In genomic region chrX:6262959-6263358, GRCh38 we compare ENCODE assay signal across 27 cellular contexts.
"Had no signal": no experiment of that assay in that cellular context is flagged by ENCODE, and none has a peak within 500 bp of the region (broad histone marks: within the 10 kb centered on the region; RNA-seq: fewer than 3 reads in every experiment).

No MANE protein-coding gene starts in this region.

- ATAC-seq: stimulated activated effector memory CD8-positive, alpha-beta T cell treated with anti-CD3 and anti-CD28 coated beads, Interleukin-12 subunit alpha, Interleukin-12 subunit beta, amount 100 ng/mL, for 72 hours; stimulated activated memory B cell treated with anti-CD40 and anti-IgM and Interleukin-4, amounts not matched to agents 10 μg/mL and 1 μg/mL and 100 μg/mL, for 72 hours; stimulated activated naive CD8-positive, alpha-beta T cell treated with anti-CD3 and anti-CD28 coated beads, Interleukin-15, amount 100 ng/mL, for 72 hours; stimulated activated naive CD8-positive, alpha-beta T cell treated with anti-CD3 and anti-CD28 coated beads, Interleukin-15, Interleukin-2, amounts not matched to agents 100 U/mL and 50 U/mL, for 24 hours; upper lobe of right lung had no signal

- H3K4me1 ChIP-seq: stomach, suprapubic skin, testis, thyroid gland, tibial artery, tibial nerve, transverse colon, upper lobe of left lung, upper lobe of right lung, uterus, vagina had no signal

- H3K4me3 ChIP-seq: stomach, suprapubic skin, testis, thoracic aorta, thyroid gland, tibial artery, tibial nerve, transverse colon, upper lobe of left lung, upper lobe of right lung, uterus, vagina had no signal

- FAIRE-seq: urothelium cell line had no signal

- H3K36me3 ChIP-seq: stomach, suprapubic skin, thoracic aorta, thyroid gland, tibial artery, tibial nerve, transverse colon, upper lobe of left lung, upper lobe of right lung, uterus, vagina had no signal

- DNase-seq: stimulated activated CD4-positive, alpha-beta T cell treated with anti-CD3 and anti-CD28 coated beads, Interleukin-2, amount 100 ng/mL, for 48 hours; stimulated activated CD4-positive, alpha-beta T cell treated with anti-CD3 and anti-CD28 coated beads, Interleukin-4, amount 100 ng/mL, for 1 hour; stimulated activated CD4-positive, alpha-beta T cell treated with anti-CD3 and anti-CD28 coated beads, Interleukin-4, amount 100 ng/mL, for 24 hours; stimulated activated CD4-positive, alpha-beta T cell treated with anti-CD3 and anti-CD28 coated beads, Interleukin-4, amount 100 ng/mL, for 4 hours; stimulated activated CD8-positive, alpha-beta memory T cell treated with anti-CD3 and anti-CD28 coated beads, Interleukin-4, amount 100 ng/mL, for 48 hours; stimulated activated naive B cell treated with anti-CD40 and anti-IgM and Interleukin-4, amounts not matched to agents 10 μg/mL and 1 μg/mL and 100 μg/mL, for 72 hours; stimulated activated naive CD4-positive, alpha-beta T cell; stimulated activated naive CD4-positive, alpha-beta T cell treated with Interleukin-2 at 50 U/mL for 16 hours; stimulated activated naive CD8-positive, alpha-beta T cell treated with anti-CD3 and anti-CD28 coated beads, Interleukin-15, amount 100 ng/mL, for 72 hours; stimulated activated naive CD8-positive, alpha-beta T cell treated with anti-CD3 and anti-CD28 coated beads, Interleukin-15, Interleukin-2, amounts not matched to agents 100 U/mL and 50 U/mL, for 24 hours; stomach; substantia nigra; testis; thyroid gland; tibial artery; transverse colon; trophoblast cell; upper lobe of left lung; upper lobe of right lung; uterus had no signal

- H3K27me3 ChIP-seq: stomach, suprapubic skin, testis, thyroid gland, tibial artery, tibial nerve, transverse colon, upper lobe of left lung, upper lobe of right lung, uterus, vagina had no signal

- H3K9me3 ChIP-seq: stomach, suprapubic skin, testis, thoracic aorta, thyroid gland, tibial artery, tibial nerve, transverse colon, upper lobe of right lung, uterus, vagina had no signal

- H3K27ac ChIP-seq: stomach, suprapubic skin, testis, thoracic aorta, thyroid gland, tibial artery, tibial nerve, transverse colon, upper lobe of left lung, upper lobe of right lung, uterus, vagina had no signal
